ENCODE assay signal across 18 cellular contexts in the genomic region with DNA sequence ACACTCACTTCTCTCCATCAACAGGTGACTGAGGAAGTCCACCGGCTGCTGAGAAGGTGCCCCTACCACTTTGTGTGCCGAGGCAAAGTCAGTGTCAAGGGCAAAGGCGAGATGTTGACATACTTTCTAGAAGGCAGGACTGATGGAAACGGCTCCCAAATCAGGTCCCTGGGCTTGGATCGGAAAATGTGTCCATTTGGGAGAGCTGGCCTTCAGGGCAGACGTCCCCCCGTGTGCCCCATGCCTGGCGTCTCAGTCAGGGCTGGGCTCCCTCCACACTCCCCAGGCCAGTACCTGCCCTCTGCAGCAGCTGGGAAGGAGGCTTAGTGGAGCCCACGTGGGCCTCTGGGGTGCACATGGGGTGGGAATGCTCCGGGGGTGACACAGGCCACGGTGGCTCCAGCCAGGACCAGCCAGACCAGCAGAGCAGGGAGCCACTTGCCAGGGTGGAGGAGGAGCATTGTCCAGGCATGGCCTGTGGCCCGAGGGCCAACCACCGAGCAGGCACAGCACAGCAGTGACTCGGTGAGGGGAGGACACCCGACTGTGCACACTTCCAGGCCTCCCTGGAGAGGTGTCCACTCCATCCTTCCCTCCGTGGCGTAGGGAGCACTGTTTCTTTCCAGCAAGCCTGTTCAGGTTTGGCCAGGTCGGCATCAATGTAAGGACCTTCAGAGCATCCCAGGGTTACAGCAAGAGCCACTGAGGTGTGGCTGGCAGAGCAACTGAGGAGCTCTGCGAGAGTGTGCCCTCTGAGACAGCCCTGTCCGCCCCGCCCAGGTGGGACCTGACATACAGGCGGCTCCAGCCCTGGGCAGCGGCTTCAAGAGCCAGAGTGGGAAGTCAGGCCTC.
A peak's percentile ranks its signal among the peaks of the same experiment; 100 is the strongest.
DNase-seq lines count a peak whose midpoint lies in the region; ATAC-seq and TF ChIP-seq lines count a peak whose summit lies in the region.
"Had no signal": no experiment of that assay in that cellular context is flagged by ENCODE, and none has a peak within 500 bp of the region (broad histone marks: within the 10 kb centered on the region; RNA-seq: fewer than 3 reads in every experiment).

No MANE protein-coding gene starts in this region.

- no peak overlapping the region for H3K4me3 ChIP-seq in HCT116 (replicated peaks in 1 of 2; ENCODE audit: low read depth in 1 of 2, low read length in 2 of 2)
- no peak overlapping the region for H3K4me3 ChIP-seq in coronary artery
- H3K4me3 ChIP-seq in spleen = no peak overlapping the region
- H3K4me3 ChIP-seq in CD4-positive, alpha-beta memory T cell (ENCODE audit: low read length in 2 of 2) = no peak overlapping the region
- H3K4me3 ChIP-seq: PC-9 had no signal

- no peak overlapping the region for H3K9ac ChIP-seq in HCT116 (ENCODE audit: low read length)

- peaks cover 9% of the 10 kb centered on the region for H3K27me3 Mint-ChIP-seq in CD4-positive, alpha-beta T cell
- H3K27me3 Mint-ChIP-seq in CD4-positive, alpha-beta memory T cell = peaks cover 0 to 3% of the 10 kb centered on the region in 2 donors
- H3K27me3 Mint-ChIP-seq: CD4-positive, CD25-positive, alpha-beta regulatory T cell had no signal

- intact Hi-C loops in HCT116 (cut with micrococcal nuclease) (no loop called here), spleen (cut with DNase I; ENCODE audit: low total_unique reads) (no loop called here)
- intact Hi-C loops in CD4-positive, alpha-beta T cell (cut with DNase I, micrococcal nuclease) = no loop called here
- intact Hi-C loops in CD4-positive, alpha-beta memory T cell (cut with micrococcal nuclease) = no loop called here

- RAD21 ChIA-PET in HCT116 (lab: Charles Lee; ENCODE audit: low non-redundant PET in 1 of 2, low total read pairs in 2 of 2, uncharacterized antibody in 2 of 2, unreplicated experiment in 2 of 2) = no interaction called here

- 87 to 92% (median 89%) methylated on average over 15 to 23 of the region's 23 CpGs for WGBS in spleen, 5 donors

- H3K36me3 Mint-ChIP-seq in CD4-positive, alpha-beta T cell (ENCODE audit: low read depth) = no peaks in the 10 kb centered on the region
- no peaks in the 10 kb centered on the region for H3K36me3 Mint-ChIP-seq in CD4-positive, alpha-beta memory T cell
- H3K36me3 Mint-ChIP-seq: CD4-positive, CD25-positive, alpha-beta regulatory T cell had no signal

- no peak overlapping the region for H3K27ac ChIP-seq in HCT116 (ENCODE audit: low read depth, low read length)
- no peak overlapping the region for H3K27ac ChIP-seq in coronary artery
- H3K27ac ChIP-seq in spleen = no peak overlapping the region
- H3K27ac ChIP-seq in CD4-positive, alpha-beta T cell (ENCODE audit: low read depth, low read length) = no peak overlapping the region
- H3K27ac ChIP-seq in CD4-positive, alpha-beta memory T cell (ENCODE audit: low read depth, low read length) = no peak overlapping the region
- H3K27ac ChIP-seq: HL-60, PC-9 had no signal

- TF ChIP-seq CTCF in HCT116 (IDR thresholded peaks at IDR 0.05 in 2 of 3, conservative IDR thresholded peaks at IDR 0.05 in 1 of 3; ENCODE audit: borderline replicate concordance in 1 of 3, insufficient read depth in 1 of 3, low read depth in 2 of 3, low read length in 2 of 3) = no peak
- TF ChIP-seq CTCF in coronary artery (IDR thresholded peaks at IDR 0.05) = no peak
- TF ChIP-seq CTCF in spleen (IDR thresholded peaks at IDR 0.05 in 8 of 11, conservative IDR thresholded peaks at IDR 0.05 in 3 of 11) = no peak
- no peak for TF ChIP-seq CTCF in CD4-positive, alpha-beta T cell (IDR thresholded peaks at IDR 0.05)

- H3K9me2 ChIP-seq in HCT116 (ENCODE audit: insufficient read depth) = no peaks in the 10 kb centered on the region

- POLR2A ChIA-PET in HCT116 (lab: Charles Lee) = no interaction called here
- POLR2A ChIA-PET in CD4-positive, alpha-beta T cell (lab: Charles Lee) = no interaction called here
- POLR2A ChIA-PET in CD4-positive, alpha-beta memory T cell (lab: Charles Lee; ENCODE audit: partially characterized antibody) = no interaction called here

- no peak overlapping the region for H3K4me2 ChIP-seq in HCT116 (ENCODE audit: low read length)
- H3K4me2 ChIP-seq: PC-9 had no signal

- CTCF ChIA-PET in HCT116 (lab: Charles Lee) = no interaction called here
- CTCF ChIA-PET in CD4-positive, alpha-beta T cell (lab: Charles Lee) = no interaction called here
- CTCF ChIA-PET in CD4-positive, alpha-beta memory T cell (lab: Charles Lee; ENCODE audit: partially characterized antibody) = no interaction called here

- no peaks in the 10 kb centered on the region for H4K20me1 ChIP-seq in HCT116 (ENCODE audit: insufficient read depth)

- H3K9me3 ChIP-seq in HCT116 (ENCODE audit: control insufficient read depth in 1 of 2, insufficient read depth in 1 of 2, low read depth in 1 of 2, low read length in 2 of 2) (no peaks in the 10 kb centered on the region), spleen (no peaks in the 10 kb centered on the region)
- no peaks in the 10 kb centered on the region for H3K9me3 ChIP-seq in CD4-positive, alpha-beta T cell (ENCODE audit: control insufficient read depth, low read length)
- no peaks in the 10 kb centered on the region for H3K9me3 ChIP-seq in CD4-positive, alpha-beta memory T cell (ENCODE audit: control insufficient read depth in 1 of 2, low read length in 2 of 2)

- DNase-seq in D341Med (ENCODE audit: low spot score) (peak; percentile 18), HCT116 (ENCODE audit: low read depth, low spot score) (no peak), coronary artery (ENCODE audit: low spot score) (peak; percentile 56), spleen (peak; percentile 74), SHP77 treated with DMSO at 0.1 percent for 48 hours (lab: John Stamatoyannopoulos, UW) (no peak)
- DNase-seq in CD4-positive, alpha-beta T cell = no peak
- DNase-seq in CD4-positive, alpha-beta memory T cell = no peak
- DNase-seq: Calu3; CD4-positive, CD25-positive, alpha-beta regulatory T cell; DMS79; HCEC 1CT; MV-4-11; NCI-H1417 treated with DMSO at 0.1 percent for 48 hours; NCI-H2029; NCI-H2171; NCI-H446; PC-9 had no signal

- TF ChIP-seq POLR2A in HCT116 (IDR thresholded peaks at IDR 0.05; ENCODE audit: borderline replicate concordance, extremely low read depth, insufficient read depth, insufficient read length) = no peak
- no peak for TF ChIP-seq POLR2A in spleen (IDR thresholded peaks at IDR 0.05)

- H3K9me3 Mint-ChIP-seq in CD4-positive, alpha-beta T cell = no peaks in the 10 kb centered on the region
- no peaks in the 10 kb centered on the region for H3K9me3 Mint-ChIP-seq in CD4-positive, alpha-beta memory T cell
- H3K9me3 Mint-ChIP-seq: CD4-positive, CD25-positive, alpha-beta regulatory T cell had no signal

- no peaks in the 10 kb centered on the region for H3K36me3 ChIP-seq in HCT116 (ENCODE audit: control insufficient read depth in 1 of 2, insufficient read depth in 2 of 2, low read length in 2 of 2)
- no peaks in the 10 kb centered on the region for H3K36me3 ChIP-seq in spleen
- H3K36me3 ChIP-seq in CD4-positive, alpha-beta memory T cell (ENCODE audit: insufficient read depth, low read length) = no peaks in the 10 kb centered on the region

- H3K4me1 ChIP-seq in HCT116 (ENCODE audit: control insufficient read depth in 1 of 2, insufficient read depth in 2 of 2, low read length in 2 of 2) (no peaks in the 10 kb centered on the region), spleen (peaks cover 0 to 5% (median 0%) of the 10 kb centered on the region in 6 donors)
- H3K4me1 ChIP-seq in CD4-positive, alpha-beta memory T cell (ENCODE audit: insufficient read depth, low read length) = no peaks in the 10 kb centered on the region

- H3K4me1 Mint-ChIP-seq in CD4-positive, alpha-beta T cell (ENCODE audit: low read depth) = no peaks in the 10 kb centered on the region
- H3K4me1 Mint-ChIP-seq in CD4-positive, alpha-beta memory T cell = no peaks in the 10 kb centered on the region
- H3K4me1 Mint-ChIP-seq: CD4-positive, CD25-positive, alpha-beta regulatory T cell had no signal

- ATAC-seq in HCT116 = 0 out of 2 replicates have a peak, but pooled peaks have one; percentile 21
- ATAC-seq in CD4-positive, alpha-beta T cell (ENCODE audit: poor library complexity) = no peak

- H3K4me3 Mint-ChIP-seq in CD4-positive, alpha-beta T cell = no peak overlapping the region
- H3K4me3 Mint-ChIP-seq in CD4-positive, alpha-beta memory T cell = no peak overlapping the region

- no peak overlapping the region for H2AFZ ChIP-seq in HCT116 (ENCODE audit: low read depth, low read length, poor library complexity, severe bottlenecking)
- H2AFZ ChIP-seq: PC-9 had no signal

- no peak for TF ChIP-seq RAD21 in HCT116 (IDR thresholded peaks at IDR 0.05; ENCODE audit: low read depth)

- H3K79me2 ChIP-seq in HCT116 (ENCODE audit: insufficient read depth, low read length) = no peaks in the 10 kb centered on the region

- no TSS peak for BruUV-seq in HCT116 (replicated peaks; lab: Mats Ljungman, UMichigan)

- no peaks in the 10 kb centered on the region; the same call in 1 of the 2 replicates for H3K27me3 ChIP-seq in HCT116 (ENCODE audit: insufficient read depth, low read length)
- H3K27me3 ChIP-seq in spleen (replicated peaks in 1 of 7) = no peaks in the 10 kb centered on the region
- H3K27me3 ChIP-seq in CD4-positive, alpha-beta T cell (ENCODE audit: control insufficient read depth, insufficient read depth, low read length) = no peaks in the 10 kb centered on the region
- no peaks in the 10 kb centered on the region for H3K27me3 ChIP-seq in CD4-positive, alpha-beta memory T cell (ENCODE audit: insufficient read depth, low read length)

- no peak overlapping the region for H3K27ac Mint-ChIP-seq in CD4-positive, alpha-beta T cell
- H3K27ac Mint-ChIP-seq in CD4-positive, alpha-beta memory T cell = no peak overlapping the region

TF ChIP-seq in HCT116, 20 proteins besides CTCF, POLR2A, EP300 and RAD21:
- TF ChIP-seq SP1 (IDR thresholded peaks at IDR 0.05; ENCODE audit: low read depth) = no peak
- TF ChIP-seq CEBPB (IDR thresholded peaks at IDR 0.05; ENCODE audit: low read depth) = no peak
- TF ChIP-seq ELF1 (IDR thresholded peaks at IDR 0.05; ENCODE audit: borderline replicate concordance, low read depth) = no peak

Comparison
In these comparisons a context has a peak if more than half of its experiments do, and no peak if none do; other contexts are left out.
1. DNase-seq: peak in D341Med (single experiment), coronary artery (single experiment) and spleen (single experiment); none in HCT116 (single experiment), CD4-positive, alpha-beta T cell (0 of 10), SHP77 treated with DMSO at 0.1 percent for 48 hours (single experiment) and CD4-positive, alpha-beta memory T cell (0 of 5).